ENCODE assay signal across 1 cellular context in the genomic region with DNA sequence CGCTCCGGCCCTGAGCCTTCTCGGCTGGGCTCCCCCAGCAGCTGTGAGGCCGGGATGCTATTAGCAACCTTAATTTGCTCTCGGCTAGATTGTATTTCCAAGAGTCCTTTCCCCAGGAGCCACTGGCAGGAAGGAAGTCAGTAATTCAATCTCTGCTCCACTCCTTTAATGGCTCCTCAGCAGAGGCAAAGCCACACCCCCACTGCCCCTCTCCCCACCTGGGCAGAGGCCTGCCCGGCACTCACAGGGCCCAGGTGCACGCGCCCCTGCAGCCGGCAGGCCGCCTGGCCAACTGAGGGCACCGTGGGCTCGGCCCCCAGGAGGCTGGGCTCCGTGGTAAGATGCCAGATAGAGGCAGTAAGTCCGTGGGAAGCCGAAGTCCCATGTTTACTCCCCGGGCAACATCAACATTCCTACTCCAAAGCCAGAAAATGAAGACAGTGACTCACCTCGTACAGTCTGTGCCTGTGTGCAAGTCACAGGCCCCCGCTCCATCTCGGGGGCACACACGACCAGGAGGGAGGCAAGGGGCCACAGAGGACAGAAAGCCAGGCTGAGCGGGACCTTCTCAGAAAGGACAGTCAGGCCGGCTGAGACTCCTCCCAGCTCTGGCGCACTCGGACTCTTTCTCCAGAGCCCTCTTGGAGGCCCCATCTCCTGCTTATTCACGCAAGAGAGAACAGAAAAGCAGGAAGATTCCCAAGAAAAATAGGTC.
A peak's percentile ranks its signal among the peaks of the same experiment; 100 is the strongest.
TF ChIP-seq lines count a peak whose summit lies in the region.

No MANE protein-coding gene starts in this region.

TF ChIP-seq in HEK293, 187 proteins besides CTCF, POLR2A, EP300 and RAD21 (continued from another document and continues in another):
- TF ChIP-seq, protein P1, sequence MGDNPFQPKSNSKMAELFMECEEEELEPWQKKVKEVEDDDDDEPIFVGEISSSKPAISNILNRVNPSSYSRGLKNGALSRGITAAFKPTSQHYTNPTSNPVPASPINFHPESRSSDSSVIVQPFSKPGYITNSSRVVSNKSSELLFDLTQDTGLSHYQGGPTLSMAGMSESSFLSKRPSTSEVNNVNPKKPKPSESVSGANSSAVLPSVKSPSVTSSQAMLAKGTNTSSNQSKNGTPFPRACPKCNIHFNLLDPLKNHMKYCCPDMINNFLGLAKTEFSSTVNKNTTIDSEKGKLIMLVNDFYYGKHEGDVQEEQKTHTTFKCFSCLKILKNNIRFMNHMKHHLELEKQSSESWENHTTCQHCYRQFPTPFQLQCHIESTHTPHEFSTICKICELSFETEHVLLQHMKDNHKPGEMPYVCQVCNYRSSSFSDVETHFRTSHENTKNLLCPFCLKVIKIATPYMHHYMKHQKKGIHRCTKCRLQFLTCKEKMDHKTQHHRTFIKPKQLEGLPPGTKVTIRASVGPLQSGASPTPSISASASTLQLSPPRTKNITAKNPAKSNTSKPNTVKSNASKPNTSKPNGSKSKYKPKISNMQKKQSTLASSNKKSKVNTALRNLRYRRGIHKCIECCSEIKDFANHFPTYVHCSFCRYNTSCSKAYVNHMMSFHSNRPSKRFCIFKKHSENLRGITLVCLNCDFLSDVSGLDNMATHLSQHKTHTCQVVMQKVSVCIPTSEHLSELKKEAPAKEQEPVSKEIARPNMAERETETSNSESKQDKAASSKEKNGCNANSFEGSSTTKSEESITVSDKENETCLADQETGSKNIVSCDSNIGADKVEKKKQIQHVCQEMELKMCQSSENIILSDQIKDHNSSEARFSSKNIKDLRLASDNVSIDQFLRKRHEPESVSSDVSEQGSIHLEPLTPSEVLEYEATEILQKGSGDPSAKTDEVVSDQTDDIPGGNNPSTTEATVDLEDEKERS (tag by site-specific recombination; IDR thresholded peaks at IDR 0.05): no peak
- TF ChIP-seq ZNF211 (tag by site-specific recombination; IDR thresholded peaks at IDR 0.05; ENCODE audit: low read depth) (no peak), ZNF777 (tag by site-specific recombination; IDR thresholded peaks at IDR 0.05; ENCODE audit: borderline replicate concordance) (no peak), ZNF555 (tag by site-specific recombination; conservative IDR thresholded peaks at IDR 0.05) (no peak), REPIN1 (tag by site-specific recombination; IDR thresholded peaks at IDR 0.05; ENCODE audit: low read depth) (no peak), YY2 (tag by site-specific recombination; IDR thresholded peaks at IDR 0.05) (no peak), ZNF114 (tag by site-specific recombination; IDR thresholded peaks at IDR 0.05) (no peak), HOXC10 (CRISPR knock-in tag; IDR thresholded peaks at IDR 0.05) (no peak), ZNF626 (tag by site-specific recombination; IDR thresholded peaks at IDR 0.05) (no peak), ZNF473 (tag by site-specific recombination; IDR thresholded peaks at IDR 0.05) (no peak), TRIM28 (IDR thresholded peaks at IDR 0.05; ENCODE audit: borderline replicate concordance, low read length) (0 out of 2 replicates have a peak, but pooled peaks have one; percentile 41), EGR2 (tag by site-specific recombination; IDR thresholded peaks at IDR 0.05; ENCODE audit: low read depth) (peak; percentile 37; the same call in 1 of the 2 replicates), KLF9 (tag by site-specific recombination; IDR thresholded peaks at IDR 0.05; ENCODE audit: low read depth) (peak; percentile 81), ZBTB21 (tag by site-specific recombination; IDR thresholded peaks at IDR 0.05) (no peak), GLIS2 (tag by site-specific recombination; IDR thresholded peaks at IDR 0.05) (peak; percentile 47; the same call in 1 of the 2 replicates), ZNF561 (tag by site-specific recombination; IDR thresholded peaks at IDR 0.05; ENCODE audit: borderline replicate concordance) (no peak), ZNF501 (tag by site-specific recombination; IDR thresholded peaks at IDR 0.05) (0 out of 2 replicates have a peak, but pooled peaks have one; percentile 21), GLI4 (tag by site-specific recombination; IDR thresholded peaks at IDR 0.05) (no peak), ZFP41 (tag by site-specific recombination; IDR thresholded peaks at IDR 0.05; ENCODE audit: borderline replicate concordance) (no peak), ZFP3 (tag by site-specific recombination; IDR thresholded peaks at IDR 0.05; ENCODE audit: low read depth) (no peak), ZSCAN30 (tag by site-specific recombination; IDR thresholded peaks at IDR 0.05) (no peak), ZNF214 (tag by site-specific recombination; IDR thresholded peaks at IDR 0.05; ENCODE audit: borderline replicate concordance) (no peak), ZNF133 (tag by site-specific recombination; IDR thresholded peaks at IDR 0.05) (no peak), PRDM1 (tag by site-specific recombination; IDR thresholded peaks at IDR 0.05) (no peak), ZNF366 (tag by site-specific recombination; conservative IDR thresholded peaks at IDR 0.05) (no peak; the same call in 1 of the 2 replicates), ZNF785 (tag by site-specific recombination; IDR thresholded peaks at IDR 0.05) (no peak), ZNF548 (tag by site-specific recombination; IDR thresholded peaks at IDR 0.05) (no peak), ZEB2 (tag by site-specific recombination; IDR thresholded peaks at IDR 0.05) (peak; percentile 18; the same call in 1 of the 2 replicates), ZNF10 (tag by site-specific recombination; IDR thresholded peaks at IDR 0.05) (no peak), KLF10 (tag by site-specific recombination; IDR thresholded peaks at IDR 0.05) (peak; percentile 53; the same call in 1 of the 2 replicates)
- TF ChIP-seq, protein P2, sequence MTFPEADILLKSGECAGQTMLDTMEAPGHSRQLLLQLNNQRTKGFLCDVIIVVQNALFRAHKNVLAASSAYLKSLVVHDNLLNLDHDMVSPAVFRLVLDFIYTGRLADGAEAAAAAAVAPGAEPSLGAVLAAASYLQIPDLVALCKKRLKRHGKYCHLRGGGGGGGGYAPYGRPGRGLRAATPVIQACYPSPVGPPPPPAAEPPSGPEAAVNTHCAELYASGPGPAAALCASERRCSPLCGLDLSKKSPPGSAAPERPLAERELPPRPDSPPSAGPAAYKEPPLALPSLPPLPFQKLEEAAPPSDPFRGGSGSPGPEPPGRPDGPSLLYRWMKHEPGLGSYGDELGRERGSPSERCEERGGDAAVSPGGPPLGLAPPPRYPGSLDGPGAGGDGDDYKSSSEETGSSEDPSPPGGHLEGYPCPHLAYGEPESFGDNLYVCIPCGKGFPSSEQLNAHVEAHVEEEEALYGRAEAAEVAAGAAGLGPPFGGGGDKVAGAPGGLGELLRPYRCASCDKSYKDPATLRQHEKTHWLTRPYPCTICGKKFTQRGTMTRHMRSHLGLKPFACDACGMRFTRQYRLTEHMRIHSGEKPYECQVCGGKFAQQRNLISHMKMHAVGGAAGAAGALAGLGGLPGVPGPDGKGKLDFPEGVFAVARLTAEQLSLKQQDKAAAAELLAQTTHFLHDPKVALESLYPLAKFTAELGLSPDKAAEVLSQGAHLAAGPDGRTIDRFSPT (tag by site-specific recombination; IDR thresholded peaks at IDR 0.05): peak; percentile 48; the same call in 1 of the 2 replicates
- TF ChIP-seq, protein P3, sequence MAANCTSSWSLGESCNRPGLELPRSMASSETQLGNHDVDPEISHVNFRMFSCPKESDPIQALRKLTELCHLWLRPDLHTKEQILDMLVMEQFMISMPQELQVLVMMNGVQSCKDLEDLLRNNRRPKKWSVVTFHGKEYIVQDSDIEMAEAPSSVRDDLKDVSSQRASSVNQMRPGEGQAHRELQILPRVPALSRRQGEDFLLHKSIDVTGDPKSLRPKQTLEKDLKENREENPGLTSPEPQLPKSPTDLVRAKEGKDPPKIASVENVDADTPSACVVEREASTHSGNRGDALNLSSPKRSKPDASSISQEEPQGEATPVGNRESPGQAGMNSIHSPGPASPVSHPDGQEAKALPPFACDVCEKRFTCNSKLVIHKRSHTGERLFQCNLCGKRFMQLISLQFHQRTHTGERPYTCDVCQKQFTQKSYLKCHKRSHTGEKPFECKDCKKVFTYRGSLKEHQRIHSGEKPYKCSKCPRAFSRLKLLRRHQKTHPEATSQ (tag by site-specific recombination; IDR thresholded peaks at IDR 0.05): no peak
- TF ChIP-seq, protein P4, sequence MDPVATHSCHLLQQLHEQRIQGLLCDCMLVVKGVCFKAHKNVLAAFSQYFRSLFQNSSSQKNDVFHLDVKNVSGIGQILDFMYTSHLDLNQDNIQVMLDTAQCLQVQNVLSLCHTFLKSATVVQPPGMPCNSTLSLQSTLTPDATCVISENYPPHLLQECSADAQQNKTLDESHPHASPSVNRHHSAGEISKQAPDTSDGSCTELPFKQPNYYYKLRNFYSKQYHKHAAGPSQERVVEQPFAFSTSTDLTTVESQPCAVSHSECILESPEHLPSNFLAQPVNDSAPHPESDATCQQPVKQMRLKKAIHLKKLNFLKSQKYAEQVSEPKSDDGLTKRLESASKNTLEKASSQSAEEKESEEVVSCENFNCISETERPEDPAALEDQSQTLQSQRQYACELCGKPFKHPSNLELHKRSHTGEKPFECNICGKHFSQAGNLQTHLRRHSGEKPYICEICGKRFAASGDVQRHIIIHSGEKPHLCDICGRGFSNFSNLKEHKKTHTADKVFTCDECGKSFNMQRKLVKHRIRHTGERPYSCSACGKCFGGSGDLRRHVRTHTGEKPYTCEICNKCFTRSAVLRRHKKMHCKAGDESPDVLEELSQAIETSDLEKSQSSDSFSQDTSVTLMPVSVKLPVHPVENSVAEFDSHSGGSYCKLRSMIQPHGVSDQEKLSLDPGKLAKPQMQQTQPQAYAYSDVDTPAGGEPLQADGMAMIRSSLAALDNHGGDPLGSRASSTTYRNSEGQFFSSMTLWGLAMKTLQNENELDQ (tag by site-specific recombination; IDR thresholded peaks at IDR 0.05; ENCODE audit: low read depth): no peak
- TF ChIP-seq, protein P5, sequence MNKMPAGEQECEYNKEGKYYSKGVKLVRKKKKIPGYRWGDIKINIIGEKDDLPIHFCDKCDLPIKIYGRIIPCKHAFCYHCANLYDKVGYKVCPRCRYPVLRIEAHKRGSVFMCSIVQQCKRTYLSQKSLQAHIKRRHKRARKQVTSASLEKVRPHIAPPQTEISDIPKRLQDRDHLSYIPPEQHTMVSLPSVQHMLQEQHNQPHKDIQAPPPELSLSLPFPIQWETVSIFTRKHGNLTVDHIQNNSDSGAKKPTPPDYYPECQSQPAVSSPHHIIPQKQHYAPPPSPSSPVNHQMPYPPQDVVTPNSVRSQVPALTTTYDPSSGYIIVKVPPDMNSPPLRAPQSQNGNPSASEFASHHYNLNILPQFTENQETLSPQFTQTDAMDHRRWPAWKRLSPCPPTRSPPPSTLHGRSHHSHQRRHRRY (tag by site-specific recombination; IDR thresholded peaks at IDR 0.05): no peak
- TF ChIP-seq, protein P6, sequence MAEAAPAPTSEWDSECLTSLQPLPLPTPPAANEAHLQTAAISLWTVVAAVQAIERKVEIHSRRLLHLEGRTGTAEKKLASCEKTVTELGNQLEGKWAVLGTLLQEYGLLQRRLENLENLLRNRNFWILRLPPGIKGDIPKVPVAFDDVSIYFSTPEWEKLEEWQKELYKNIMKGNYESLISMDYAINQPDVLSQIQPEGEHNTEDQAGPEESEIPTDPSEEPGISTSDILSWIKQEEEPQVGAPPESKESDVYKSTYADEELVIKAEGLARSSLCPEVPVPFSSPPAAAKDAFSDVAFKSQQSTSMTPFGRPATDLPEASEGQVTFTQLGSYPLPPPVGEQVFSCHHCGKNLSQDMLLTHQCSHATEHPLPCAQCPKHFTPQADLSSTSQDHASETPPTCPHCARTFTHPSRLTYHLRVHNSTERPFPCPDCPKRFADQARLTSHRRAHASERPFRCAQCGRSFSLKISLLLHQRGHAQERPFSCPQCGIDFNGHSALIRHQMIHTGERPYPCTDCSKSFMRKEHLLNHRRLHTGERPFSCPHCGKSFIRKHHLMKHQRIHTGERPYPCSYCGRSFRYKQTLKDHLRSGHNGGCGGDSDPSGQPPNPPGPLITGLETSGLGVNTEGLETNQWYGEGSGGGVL (tag by site-specific recombination; IDR thresholded peaks at IDR 0.05): no peak
- TF ChIP-seq, protein P7, sequence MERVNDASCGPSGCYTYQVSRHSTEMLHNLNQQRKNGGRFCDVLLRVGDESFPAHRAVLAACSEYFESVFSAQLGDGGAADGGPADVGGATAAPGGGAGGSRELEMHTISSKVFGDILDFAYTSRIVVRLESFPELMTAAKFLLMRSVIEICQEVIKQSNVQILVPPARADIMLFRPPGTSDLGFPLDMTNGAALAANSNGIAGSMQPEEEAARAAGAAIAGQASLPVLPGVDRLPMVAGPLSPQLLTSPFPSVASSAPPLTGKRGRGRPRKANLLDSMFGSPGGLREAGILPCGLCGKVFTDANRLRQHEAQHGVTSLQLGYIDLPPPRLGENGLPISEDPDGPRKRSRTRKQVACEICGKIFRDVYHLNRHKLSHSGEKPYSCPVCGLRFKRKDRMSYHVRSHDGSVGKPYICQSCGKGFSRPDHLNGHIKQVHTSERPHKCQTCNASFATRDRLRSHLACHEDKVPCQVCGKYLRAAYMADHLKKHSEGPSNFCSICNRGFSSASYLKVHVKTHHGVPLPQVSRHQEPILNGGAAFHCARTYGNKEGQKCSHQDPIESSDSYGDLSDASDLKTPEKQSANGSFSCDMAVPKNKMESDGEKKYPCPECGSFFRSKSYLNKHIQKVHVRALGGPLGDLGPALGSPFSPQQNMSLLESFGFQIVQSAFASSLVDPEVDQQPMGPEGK (tag by site-specific recombination; IDR thresholded peaks at IDR 0.05): peak; percentile 72
- TF ChIP-seq, protein P8, sequence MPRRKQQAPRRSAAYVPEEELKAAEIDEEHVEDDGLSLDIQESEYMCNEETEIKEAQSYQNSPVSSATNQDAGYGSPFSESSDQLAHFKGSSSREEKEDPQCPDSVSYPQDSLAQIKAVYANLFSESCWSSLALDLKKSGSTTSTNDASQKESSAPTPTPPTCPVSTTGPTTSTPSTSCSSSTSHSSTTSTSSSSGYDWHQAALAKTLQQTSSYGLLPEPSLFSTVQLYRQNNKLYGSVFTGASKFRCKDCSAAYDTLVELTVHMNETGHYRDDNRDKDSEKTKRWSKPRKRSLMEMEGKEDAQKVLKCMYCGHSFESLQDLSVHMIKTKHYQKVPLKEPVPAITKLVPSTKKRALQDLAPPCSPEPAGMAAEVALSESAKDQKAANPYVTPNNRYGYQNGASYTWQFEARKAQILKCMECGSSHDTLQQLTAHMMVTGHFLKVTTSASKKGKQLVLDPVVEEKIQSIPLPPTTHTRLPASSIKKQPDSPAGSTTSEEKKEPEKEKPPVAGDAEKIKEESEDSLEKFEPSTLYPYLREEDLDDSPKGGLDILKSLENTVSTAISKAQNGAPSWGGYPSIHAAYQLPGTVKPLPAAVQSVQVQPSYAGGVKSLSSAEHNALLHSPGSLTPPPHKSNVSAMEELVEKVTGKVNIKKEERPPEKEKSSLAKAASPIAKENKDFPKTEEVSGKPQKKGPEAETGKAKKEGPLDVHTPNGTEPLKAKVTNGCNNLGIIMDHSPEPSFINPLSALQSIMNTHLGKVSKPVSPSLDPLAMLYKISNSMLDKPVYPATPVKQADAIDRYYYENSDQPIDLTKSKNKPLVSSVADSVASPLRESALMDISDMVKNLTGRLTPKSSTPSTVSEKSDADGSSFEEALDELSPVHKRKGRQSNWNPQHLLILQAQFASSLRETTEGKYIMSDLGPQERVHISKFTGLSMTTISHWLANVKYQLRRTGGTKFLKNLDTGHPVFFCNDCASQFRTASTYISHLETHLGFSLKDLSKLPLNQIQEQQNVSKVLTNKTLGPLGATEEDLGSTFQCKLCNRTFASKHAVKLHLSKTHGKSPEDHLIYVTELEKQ (tag by site-specific recombination; IDR thresholded peaks at IDR 0.05; ENCODE audit: borderline replicate concordance): no peak
